8 cellular contexts compared by ENCODE assay signal in genomic region chr5:151745071-151745705, GRCh38. TPM values are rescaled to one million over a fixed set of nuclear protein-coding genes. Genes with fewer than 3 reads are reported as not detected.
DNase-seq lines count a peak whose midpoint lies in the region; ATAC-seq, FAIRE-seq and TF ChIP-seq lines count a peak whose summit lies in the region.

No MANE protein-coding gene starts in this region.

- peak overlapping the region in 11 of 12 donors; percentile 18 to 62 (median 51) for H3K27ac ChIP-seq in heart left ventricle

- no peaks in the 10 kb centered on the region for H3K27me3 Mint-ChIP-seq in activated naive CD4-positive, alpha-beta T cell treated with anti-CD3 and anti-CD28 coated beads, Interleukin-2, amount 50 U/mL, for 24 hours

- H3K36me3 Mint-ChIP-seq in activated naive CD4-positive, alpha-beta T cell treated with anti-CD3 and anti-CD28 coated beads, Interleukin-2, amount 50 U/mL, for 24 hours: peaks cover 18% of the 10 kb centered on the region

- no peak for FAIRE-seq in GM19239 (lab: Jason Lieb, UNC)

- TF ChIP-seq CTCF in heart left ventricle (IDR thresholded peaks at IDR 0.05): no peak

- H3K9me3 Mint-ChIP-seq in activated naive CD4-positive, alpha-beta T cell treated with anti-CD3 and anti-CD28 coated beads, Interleukin-2, amount 50 U/mL, for 24 hours: no peaks in the 10 kb centered on the region

- no peak overlapping the region for H3K4me3 ChIP-seq in heart left ventricle

- WGBS in heart left ventricle, 4 donors: 49 to 67% (median 57%) methylated on average over 7 of the region's 7 CpGs

- peaks cover 0 to 75% (median 30%) of the 10 kb centered on the region in 12 donors for H3K4me1 ChIP-seq in heart left ventricle

- H3K27me3 ChIP-seq in heart left ventricle: no peaks in the 10 kb centered on the region

- peak; percentile 20 to 77 (median 64) for ATAC-seq in heart left ventricle

- H3K36me3 ChIP-seq in heart left ventricle: peaks cover 0 to 49% (median 22%) of the 10 kb centered on the region in 9 donors

- no peaks in the 10 kb centered on the region for H3K9me3 ChIP-seq in heart left ventricle

- intact Hi-C loops in heart left ventricle (cut with DNase I): loop anchor here in 4 of 10 donors (10.0 kb wide), 2 partner anchors 220 to 300 kb away; partner anchors contain the start of gene SLC36A1 (in 2 of the 4)

- DNase-seq in activated T-cell treated with anti-CD3 and anti-CD28 coated beads for 24 hours (ENCODE audit: low read depth): peak; percentile 11
- no peak for DNase-seq in activated T-cell treated with anti-CD3 and anti-CD28 coated beads for 4 hours
- peak; percentile 97 for DNase-seq in LHCN-M2 (ENCODE audit: low read depth)
- peak in 4 of 5 donors; percentile 26 to 68 (median 52) for DNase-seq in heart left ventricle
- peak; percentile 12 for DNase-seq in stimulated activated CD8-positive, alpha-beta memory T cell treated with anti-CD3 and anti-CD28 coated beads, Interleukin-12 subunit alpha, Interleukin-12 subunit beta, amount 100 ng/mL, for 1 hour (ENCODE audit: low read depth)
- DNase-seq in NCI-H2107 treated with DMSO at 0.1 percent for 48 hours (lab: John Stamatoyannopoulos, UW; ENCODE audit: unreplicated experiment): no peak
- no peak for DNase-seq in GM19239 (ENCODE audit: insufficient read length, low spot score)

- H3K4me3 Mint-ChIP-seq in activated naive CD4-positive, alpha-beta T cell treated with anti-CD3 and anti-CD28 coated beads, Interleukin-2, amount 50 U/mL, for 24 hours: no peak overlapping the region

- no peak for TF ChIP-seq POLR2A in heart left ventricle (IDR thresholded peaks at IDR 0.05)

- peaks cover 42% of the 10 kb centered on the region for H3K4me1 Mint-ChIP-seq in activated naive CD4-positive, alpha-beta T cell treated with anti-CD3 and anti-CD28 coated beads, Interleukin-2, amount 50 U/mL, for 24 hours

- H3K27ac Mint-ChIP-seq in activated naive CD4-positive, alpha-beta T cell treated with anti-CD3 and anti-CD28 coated beads, Interleukin-2, amount 50 U/mL, for 24 hours: peak overlapping the region; percentile 77

RNA-seq across cellular contexts. Expression of gene ATOX1, which starts 13.2 kb away (rescaled TPM):
- 86.4 and 119 TPM in 2 replicates for total RNA-seq in LHCN-M2 (2014; rRNA removed)
- 415 TPM for polyA plus RNA-seq in LHCN-M2 (2012)
- total RNA-seq in heart left ventricle: 100 to 1,000 TPM in 1 of 9 donors, 10 to 100 TPM in 8; 52.1 to 149 (median 66.5) TPM
- 100 to 1,000 TPM in 1 of 2 donors, 10 to 100 TPM in 1; 92.0 to 102 TPM for polyA plus RNA-seq in heart left ventricle

RNA-seq across cellular contexts. Expression of gene G3BP1, which starts 26.6 kb away (rescaled TPM):
- total RNA-seq in LHCN-M2 (2014; rRNA removed): 203 and 204 TPM in 2 replicates
- 133 TPM for polyA plus RNA-seq in LHCN-M2 (2012)
- 100 to 1,000 TPM in 4 of 9 donors, 10 to 100 TPM in 5; 64.5 to 133 (median 98.1) TPM for total RNA-seq in heart left ventricle
- 10 to 100 TPM; 12.7 to 29.0 TPM for polyA plus RNA-seq in heart left ventricle

RNA-seq across cellular contexts. Expression of gene SPARC, which starts 58.5 kb away (rescaled TPM):
- total RNA-seq in LHCN-M2 (2014; rRNA removed): 797 and 1,163 TPM in 2 replicates
- polyA plus RNA-seq in LHCN-M2 (2012): 2,613 TPM
- total RNA-seq in heart left ventricle: 1,000 to 10,000 TPM in 1 of 9 donors, 100 to 1,000 TPM in 8; 355 to 1,522 (median 471) TPM
- 100 to 1,000 TPM; 119 to 747 TPM for polyA plus RNA-seq in heart left ventricle

Comparison
In these comparisons a context has a peak if more than half of its experiments do, and no peak if none do; other contexts are left out.
1. DNase-seq: peak in activated T-cell treated with anti-CD3 and anti-CD28 coated beads for 24 hours (single experiment), LHCN-M2 (single experiment), heart left ventricle (4 of 5) and stimulated activated CD8-positive, alpha-beta memory T cell treated with anti-CD3 and anti-CD28 coated beads, Interleukin-12 subunit alpha, Interleukin-12 subunit beta, amount 100 ng/mL, for 1 hour (single experiment); none in activated T-cell treated with anti-CD3 and anti-CD28 coated beads for 4 hours (single experiment), NCI-H2107 treated with DMSO at 0.1 percent for 48 hours (single experiment) and GM19239 (single experiment).